In genomic region chr11:104523611-104524010, GRCh38 we compare ENCODE assay signal across 34 cellular contexts.
"Had no signal": no experiment of that assay in that cellular context is flagged by ENCODE, and none has a peak within 500 bp of the region (broad histone marks: within the 10 kb centered on the region; RNA-seq: fewer than 3 reads in every experiment).

No MANE protein-coding gene starts in this region.

- H3K4me3 ChIP-seq: adrenal gland, ascending aorta, breast epithelium, cardiac muscle cell had no signal

- H3K4me1 Mint-ChIP-seq: activated naive CD4-positive, alpha-beta T cell treated with anti-CD3 and anti-CD28 coated beads, Interleukin-2, amount 10 ng/mL, durations not matched to agents 7 days and 5 days; activated naive CD4-positive, alpha-beta T cell treated with anti-CD3 and anti-CD28 coated beads, Interleukin-2, amount 50 U/mL, for 24 hours; activated naive CD8-positive, alpha-beta T cell treated with anti-CD3 and anti-CD28 coated beads for 36 hours; activated naive CD8-positive, alpha-beta T cell treated with anti-CD3 and anti-CD28 coated beads, Interleukin-2, amount 10 ng/mL, durations not matched to agents 7 days and 5 days; activated T-helper 17 cell treated with anti-CD3 and anti-CD28 coated beads, Interleukin-2, amount 50 U/mL, for 72 hours; central memory CD8-positive, alpha-beta T cell had no signal

- H3K9me3 Mint-ChIP-seq: activated naive CD4-positive, alpha-beta T cell treated with anti-CD3 and anti-CD28 coated beads for 36 hours; activated naive CD4-positive, alpha-beta T cell treated with anti-CD3 and anti-CD28 coated beads, Interleukin-2, amount 10 ng/mL, durations not matched to agents 7 days and 5 days; activated naive CD4-positive, alpha-beta T cell treated with anti-CD3 and anti-CD28 coated beads, Interleukin-2, amount 50 U/mL, for 24 hours; activated naive CD4-positive, alpha-beta T cell treated with anti-CD3 and anti-CD28 coated beads, Interleukin-2, amount 50 U/mL, for 72 hours; activated naive CD8-positive, alpha-beta T cell treated with anti-CD3 and anti-CD28 coated beads for 36 hours; activated naive CD8-positive, alpha-beta T cell treated with anti-CD3 and anti-CD28 coated beads, Interleukin-2, amount 10 ng/mL, durations not matched to agents 7 days and 5 days; activated naive CD8-positive, alpha-beta T cell treated with anti-CD3 and anti-CD28 coated beads, Interleukin-2, amount 50 U/mL, for 24 hours; activated T-cell treated with anti-CD3 and anti-CD28 coated beads, Interleukin-2, amount 50 U/mL, for 24 hours; activated T-cell treated with anti-CD3 and anti-CD28 coated beads, Interleukin-2, amount 50 U/mL, for 4 hours; activated T-cell treated with anti-CD3 and anti-CD28 coated beads, Interleukin-2, amount 50 U/mL, for 72 hours; activated T-helper 1 cell treated with anti-CD3 and anti-CD28 coated beads, Interleukin-12 subunit alpha, Interleukin-12 subunit beta, Interleukin-2, Interleukin-4 antibody, amounts not matched to agents 30 ng/mL and 10 ng/mL and 1 ng/mL, durations not matched to agents 14 hours and 24 hours and 36 hours; activated T-helper 17 cell treated with anti-CD3 and anti-CD28 coated beads, Interleukin-2, amount 50 U/mL, for 72 hours; activated T-helper 2 cell treated with anti-CD3 and anti-CD28 coated beads, Interferon-gamma antibody, Interleukin-2, Interleukin-4, amounts not matched to agents 10 μg/mL and 5 μg/mL and 100 μg/mL, durations not matched to agents 14 hours and 24 hours and 36 hours; central memory CD8-positive, alpha-beta T cell had no signal

- H3K9me3 ChIP-seq: adrenal gland, ascending aorta, breast epithelium had no signal

- H3K27ac ChIP-seq: adrenal gland, ascending aorta, brain microvascular endothelial cell, breast epithelium, cardiac muscle cell had no signal

- H3K27me3 Mint-ChIP-seq: activated naive CD4-positive, alpha-beta T cell treated with anti-CD3 and anti-CD28 coated beads, Interleukin-2, amount 10 ng/mL, durations not matched to agents 7 days and 5 days; activated T-helper 17 cell treated with anti-CD3 and anti-CD28 coated beads, Interleukin-2, amount 50 U/mL, for 72 hours; central memory CD8-positive, alpha-beta T cell had no signal

- ATAC-seq: activated naive CD4-positive, alpha-beta T cell treated with anti-CD3 and anti-CD28 coated beads, Interleukin-2, amount 50 U/mL, for 72 hours; activated naive CD8-positive, alpha-beta T cell treated with anti-CD3 and anti-CD28 coated beads, Interleukin-2, amount 50 U/mL, for 24 hours; activated T-cell treated with anti-CD3 and anti-CD28 coated beads, Interleukin-2, amount 50 U/mL, for 4 hours; activated T-cell treated with anti-CD3 and anti-CD28 coated beads, Interleukin-2, amount 50 U/mL, for 72 hours; activated T-helper 17 cell treated with anti-CD3 and anti-CD28 coated beads, Interleukin-2, amount 50 U/mL, for 72 hours had no signal

- H3K27ac Mint-ChIP-seq: activated naive CD4-positive, alpha-beta T cell treated with anti-CD3 and anti-CD28 coated beads for 36 hours; activated naive CD4-positive, alpha-beta T cell treated with anti-CD3 and anti-CD28 coated beads, Interleukin-2, amount 10 ng/mL, durations not matched to agents 7 days and 5 days; activated naive CD4-positive, alpha-beta T cell treated with anti-CD3 and anti-CD28 coated beads, Interleukin-2, amount 50 U/mL, for 24 hours; activated naive CD4-positive, alpha-beta T cell treated with anti-CD3 and anti-CD28 coated beads, Interleukin-2, amount 50 U/mL, for 72 hours; activated naive CD8-positive, alpha-beta T cell; activated naive CD8-positive, alpha-beta T cell treated with anti-CD3 and anti-CD28 coated beads for 36 hours; activated naive CD8-positive, alpha-beta T cell treated with anti-CD3 and anti-CD28 coated beads, Interleukin-2, amount 10 ng/mL, durations not matched to agents 7 days and 5 days; activated naive CD8-positive, alpha-beta T cell treated with anti-CD3 and anti-CD28 coated beads, Interleukin-2, amount 50 U/mL, for 24 hours; activated T-cell treated with anti-CD3 and anti-CD28 coated beads, Interleukin-2, amount 50 U/mL, for 24 hours; activated T-cell treated with anti-CD3 and anti-CD28 coated beads, Interleukin-2, amount 50 U/mL, for 72 hours; activated T-helper 1 cell treated with anti-CD3 and anti-CD28 coated beads, Interleukin-12 subunit alpha, Interleukin-12 subunit beta, Interleukin-2, Interleukin-4 antibody, amounts not matched to agents 30 ng/mL and 10 ng/mL and 1 ng/mL, durations not matched to agents 14 hours and 24 hours and 36 hours; activated T-helper 17 cell treated with anti-CD3 and anti-CD28 coated beads, Interleukin-2, amount 50 U/mL, for 72 hours; activated T-helper 2 cell treated with anti-CD3 and anti-CD28 coated beads, Interferon-gamma antibody, Interleukin-2, Interleukin-4, amounts not matched to agents 10 μg/mL and 5 μg/mL and 100 μg/mL, durations not matched to agents 14 hours and 24 hours and 36 hours had no signal

- H3K4me1 ChIP-seq: adrenal gland, ascending aorta, breast epithelium had no signal

- H3K4me3 Mint-ChIP-seq: activated naive CD4-positive, alpha-beta T cell treated with anti-CD3 and anti-CD28 coated beads for 36 hours; activated naive CD4-positive, alpha-beta T cell treated with anti-CD3 and anti-CD28 coated beads, Interleukin-2, amount 10 ng/mL, durations not matched to agents 7 days and 5 days; activated naive CD4-positive, alpha-beta T cell treated with anti-CD3 and anti-CD28 coated beads, Interleukin-2, amount 50 U/mL, for 24 hours; activated naive CD8-positive, alpha-beta T cell; activated naive CD8-positive, alpha-beta T cell treated with anti-CD3 and anti-CD28 coated beads for 36 hours; activated naive CD8-positive, alpha-beta T cell treated with anti-CD3 and anti-CD28 coated beads, Interleukin-2, amount 10 ng/mL, durations not matched to agents 7 days and 5 days; activated naive CD8-positive, alpha-beta T cell treated with anti-CD3 and anti-CD28 coated beads, Interleukin-2, amount 50 U/mL, for 24 hours; activated T-cell treated with anti-CD3 and anti-CD28 coated beads, Interleukin-2, amount 50 U/mL, for 24 hours; activated T-cell treated with anti-CD3 and anti-CD28 coated beads, Interleukin-2, amount 50 U/mL, for 4 hours; activated T-cell treated with anti-CD3 and anti-CD28 coated beads, Interleukin-2, amount 50 U/mL, for 72 hours; activated T-helper 1 cell treated with anti-CD3 and anti-CD28 coated beads, Interleukin-12 subunit alpha, Interleukin-12 subunit beta, Interleukin-2, Interleukin-4 antibody, amounts not matched to agents 30 ng/mL and 10 ng/mL and 1 ng/mL, durations not matched to agents 14 hours and 24 hours and 36 hours; activated T-helper 17 cell treated with anti-CD3 and anti-CD28 coated beads, Interleukin-2, amount 50 U/mL, for 72 hours; central memory CD8-positive, alpha-beta T cell had no signal

- DNase-seq: activated effector memory CD4-positive, alpha-beta T cell treated with anti-CD3 and anti-CD28 coated beads, Interleukin-2, amount 50 U/mL, for 16 hours; activated effector memory CD4-positive, alpha-beta T cell treated with Interleukin-2 at 50 U/mL for 16 hours; activated gamma-delta T cell; activated gamma-delta T cell treated with Interleukin-2 at 50 U/mL for 16 hours; activated naive CD4-positive, alpha-beta T cell; activated naive CD4-positive, alpha-beta T cell treated with anti-CD3 and anti-CD28 coated beads for 36 hours; activated naive CD4-positive, alpha-beta T cell treated with anti-CD3 and anti-CD28 coated beads, Interleukin-2, amount 10 ng/mL, durations not matched to agents 7 days and 5 days; activated naive CD4-positive, alpha-beta T cell treated with anti-CD3 and anti-CD28 coated beads, Interleukin-2, amount 50 U/mL, for 16 hours; activated naive CD4-positive, alpha-beta T cell treated with Interleukin-2 at 50 U/mL for 16 hours; activated naive CD8-positive, alpha-beta T cell treated with anti-CD3 and anti-CD28 coated beads for 36 hours; activated naive CD8-positive, alpha-beta T cell treated with anti-CD3 and anti-CD28 coated beads, Interleukin-2, amount 10 ng/mL, durations not matched to agents 7 days and 5 days; activated naive CD8-positive, alpha-beta T cell treated with anti-CD3 and anti-CD28 coated beads, Interleukin-2, amount 50 U/mL, for 24 hours; activated T-cell treated with anti-CD3 and anti-CD28 coated beads, Interleukin-2, amount 50 U/mL, for 1 hour; activated T-cell treated with anti-CD3 and anti-CD28 coated beads, Interleukin-2, amount 50 U/mL, for 24 hours; activated T-cell treated with anti-CD3 and anti-CD28 coated beads, Interleukin-2, amount 50 U/mL, for 4 hours; activated T-cell treated with anti-CD3 and anti-CD28 coated beads, Interleukin-2, amount 50 U/mL, for 48 hours; activated T-cell treated with anti-CD3 and anti-CD28 coated beads, Interleukin-2, amount 50 U/mL, for 72 hours; adrenal gland; amniotic stem cell; amygdala; anterior cingulate cortex; aorta; brain microvascular endothelial cell; central memory CD4-positive, alpha-beta T cell had no signal

- H3K36me3 Mint-ChIP-seq: activated naive CD4-positive, alpha-beta T cell treated with anti-CD3 and anti-CD28 coated beads, Interleukin-2, amount 10 ng/mL, durations not matched to agents 7 days and 5 days; activated naive CD4-positive, alpha-beta T cell treated with anti-CD3 and anti-CD28 coated beads, Interleukin-2, amount 50 U/mL, for 24 hours; activated naive CD4-positive, alpha-beta T cell treated with anti-CD3 and anti-CD28 coated beads, Interleukin-2, amount 50 U/mL, for 72 hours; activated naive CD8-positive, alpha-beta T cell; activated naive CD8-positive, alpha-beta T cell treated with anti-CD3 and anti-CD28 coated beads for 36 hours; activated naive CD8-positive, alpha-beta T cell treated with anti-CD3 and anti-CD28 coated beads, Interleukin-2, amount 10 ng/mL, durations not matched to agents 7 days and 5 days had no signal

- H3K36me3 ChIP-seq: adrenal gland, ascending aorta, brain microvascular endothelial cell, breast epithelium, cardiac muscle cell had no signal

- H3K27me3 ChIP-seq: adrenal gland, ascending aorta, brain microvascular endothelial cell, breast epithelium, cardiac muscle cell had no signal
